ENCODE assay signal across 9 cellular contexts in the genomic region with DNA sequence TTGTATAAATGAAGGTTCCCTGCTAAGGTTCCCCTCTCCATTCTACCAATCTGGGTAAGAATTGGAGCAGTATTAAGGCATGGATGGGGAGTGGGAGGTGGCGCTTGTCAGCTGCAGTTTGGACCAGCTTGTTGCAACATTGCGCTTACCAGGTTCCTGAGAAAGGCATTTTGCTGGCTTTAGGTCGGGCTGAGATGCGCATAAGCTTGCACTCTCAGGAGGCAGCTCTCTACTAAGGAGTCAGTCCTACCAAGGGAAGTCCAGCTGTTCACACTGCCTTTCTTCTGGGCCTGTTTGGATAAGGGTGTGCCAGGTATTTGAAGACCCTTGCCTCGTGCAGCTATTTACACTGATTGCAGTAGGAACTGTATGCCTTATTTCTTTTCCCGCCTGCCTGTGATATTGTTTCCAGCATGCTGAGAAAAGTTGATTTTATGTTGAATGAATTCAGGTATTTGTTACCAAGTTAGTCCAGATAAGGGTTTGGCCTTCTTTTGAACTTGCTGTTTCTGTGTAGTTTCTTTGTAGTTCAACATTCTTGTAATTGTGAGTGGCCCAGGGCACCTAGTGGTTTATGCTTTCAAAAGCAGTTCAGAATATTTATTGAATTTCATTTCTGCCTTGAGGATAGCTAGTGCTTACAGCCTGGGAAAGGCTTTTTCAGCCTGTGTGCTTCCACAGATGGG. TPM values are rescaled to one million over a fixed set of nuclear protein-coding genes. Genes with fewer than 3 reads are reported as not detected.
A peak's percentile ranks its signal among the peaks of the same experiment; 100 is the strongest.
DNase-seq lines count a peak whose midpoint lies in the region; ATAC-seq and TF ChIP-seq lines count a peak whose summit lies in the region.
"Had no signal": no experiment of that assay in that cellular context is flagged by ENCODE, and none has a peak within 500 bp of the region (broad histone marks: within the 10 kb centered on the region; RNA-seq: fewer than 3 reads in every experiment).

No MANE protein-coding gene starts in this region.

- H3K4me1 ChIP-seq in RWPE2 (ENCODE audit: insufficient read depth, poor library complexity, severe bottlenecking) = peaks cover 12% of the 10 kb centered on the region
- peaks cover 18% of the 10 kb centered on the region for H3K4me1 ChIP-seq in prostate gland (replicated peaks)

- H3K27ac ChIP-seq in RWPE2 (ENCODE audit: poor library complexity, severe bottlenecking) (no peak overlapping the region), prostate gland (peak overlapping the region in 1 of 2 donors; percentile 93)

- DNase-seq in RWPE2 (ENCODE audit: low spot score) (no peak), epithelial cell of esophagus (ENCODE audit: low read depth) (no peak), prostate gland (ENCODE audit: low spot score) (no peak), NCI-H2171 (lab: John Stamatoyannopoulos, UW) (no peak)

- TF ChIP-seq POLR2A in prostate gland (IDR thresholded peaks at IDR 0.05) = no peak

- H3K36me3 ChIP-seq in RWPE2 (ENCODE audit: low read depth) = peaks cover 21% of the 10 kb centered on the region
- no peaks in the 10 kb centered on the region for H3K36me3 ChIP-seq in prostate gland

- H3K4me3 ChIP-seq in RWPE2 (ENCODE audit: severe bottlenecking) (peak overlapping the region; percentile 94), epithelial cell of esophagus (ENCODE audit: low read length) (peak overlapping the region; percentile 86), prostate gland (peak overlapping the region; percentile 90 to 94)

- WGBS in prostate gland = 44% methylated on average over 6 of the region's 6 CpGs

- H3K27me3 ChIP-seq in RWPE2 (ENCODE audit: insufficient read depth, poor library complexity, severe bottlenecking) = no peaks in the 10 kb centered on the region
- no peaks in the 10 kb centered on the region for H3K27me3 ChIP-seq in prostate gland (replicated peaks; ENCODE audit: insufficient read depth)

- peak; percentile 1 for TF ChIP-seq CTCF in GM12873 (IDR thresholded peaks at IDR 0.05; ENCODE audit: insufficient read depth, low read depth, low read length, missing control alignments)
- TF ChIP-seq CTCF in RWPE2 (IDR thresholded peaks at IDR 0.05; ENCODE audit: poor library complexity, severe bottlenecking) = no peak
- no peak for TF ChIP-seq CTCF in epithelial cell of esophagus (IDR thresholded peaks at IDR 0.05; ENCODE audit: insufficient read depth, low read depth, low read length, missing control alignments)
- TF ChIP-seq CTCF in prostate gland (IDR thresholded peaks at IDR 0.05) = no peak

- ATAC-seq in RWPE2 (ENCODE audit: low read depth) (no peak), HG03175 (IDR thresholded peaks at IDR 0.05; ENCODE audit: unreplicated experiment) (no peak), GM21576 (IDR thresholded peaks at IDR 0.05; ENCODE audit: unreplicated experiment) (no peak), HG03280 (IDR thresholded peaks at IDR 0.05; ENCODE audit: unreplicated experiment) (no peak)

- no peaks in the 10 kb centered on the region for H3K9me3 ChIP-seq in RWPE2 (ENCODE audit: severe bottlenecking)
- H3K9me3 ChIP-seq in prostate gland = no peaks in the 10 kb centered on the region

- intact Hi-C loops in prostate gland (cut with DNase I) = no loop called here

RNA-seq across cellular contexts. Expression of a gene that starts 2.6 kb away (rescaled TPM):
- 100 to 1,000 TPM; 116 to 124 TPM for total RNA-seq in prostate gland

RNA-seq across cellular contexts. Expression of a gene that starts 20.7 kb away (rescaled TPM):
- 10 to 100 TPM; 26.0 to 41.9 TPM for total RNA-seq in prostate gland

RNA-seq across cellular contexts. Expression of a gene that starts 36.1 kb away (rescaled TPM):
- total RNA-seq in prostate gland = 10 to 100 TPM; 29.4 to 36.0 TPM

RNA-seq across cellular contexts. Expression of a gene that starts 49.1 kb away (rescaled TPM):
- under 1 TPM; 0.23 to 0.62 TPM for total RNA-seq in prostate gland
- total RNA-seq: HT1080 had no signal
